In genomic region chr21:39022035-39022900, GRCh38 we compare ENCODE assay signal across 10 cellular contexts.
DNase-seq lines count a peak whose midpoint lies in the region; ATAC-seq and TF ChIP-seq lines count a peak whose summit lies in the region.
"Had no signal": no experiment of that assay in that cellular context is flagged by ENCODE, and none has a peak within 500 bp of the region (broad histone marks: within the 10 kb centered on the region; RNA-seq: fewer than 3 reads in every experiment).

No MANE protein-coding gene starts in this region.

- 90% methylated on average over 22 of the region's 22 CpGs for WGBS in esophagus muscularis mucosa

- H3K79me2 ChIP-seq in parathyroid adenoma = no peaks in the 10 kb centered on the region

- H3K4me1 ChIP-seq in esophagus muscularis mucosa (peaks cover 35 to 36% (median 35%) of the 10 kb centered on the region in 4 donors), parathyroid adenoma (peaks cover 24% of the 10 kb centered on the region)

- no peak for ATAC-seq in HG03378 (IDR thresholded peaks at IDR 0.05; ENCODE audit: unreplicated experiment)

- peak overlapping the region; percentile 68 to 76 (median 70) for H3K27ac ChIP-seq in esophagus muscularis mucosa (replicated peaks in 1 of 4)
- H3K27ac ChIP-seq in parathyroid adenoma = peak overlapping the region; percentile 95

- intact Hi-C loops in esophagus muscularis mucosa (cut with DNase I) (no loop called here), head of caudate nucleus (cut with DNase I) (no loop called here)

- H3K4me3 ChIP-seq in esophagus muscularis mucosa (no peak overlapping the region), parathyroid adenoma (ENCODE audit: low read depth, low read length) (no peak overlapping the region)

- no peaks in the 10 kb centered on the region for H3K27me3 ChIP-seq in esophagus muscularis mucosa
- H3K27me3 ChIP-seq in parathyroid adenoma (ENCODE audit: control insufficient read depth, insufficient read depth, low read length) = no peaks in the 10 kb centered on the region

- peak; percentile 36 for DNase-seq in CD1c-positive myeloid dendritic cell (ENCODE audit: extremely low spot score)
- DNase-seq in NCI-H146 treated with DMSO at 0.1 percent for 48 hours (lab: John Stamatoyannopoulos, UW; ENCODE audit: unreplicated experiment) = peak; percentile 80
- DNase-seq in esophagus muscularis mucosa (ENCODE audit: extremely low spot score) = no peak
- DNase-seq in SHP77 treated with DMSO at 0.1 percent for 48 hours (lab: John Stamatoyannopoulos, UW) = no peak
- no peak for DNase-seq in activated CD4-positive, alpha-beta T cell treated with anti-CD3 and anti-CD28 coated beads for 48 hours
- DNase-seq in head of caudate nucleus = no peak
- DNase-seq: AML-193, T-helper 9 cell had no signal

- H2AFZ ChIP-seq in parathyroid adenoma = peak overlapping the region; percentile 87

- H3K4me2 ChIP-seq in parathyroid adenoma (ENCODE audit: low read length) = peak overlapping the region; percentile 39

- H3K9me3 ChIP-seq in esophagus muscularis mucosa = peaks cover 0 to 9% (median 0%) of the 10 kb centered on the region in 4 donors
- H3K9me3 ChIP-seq in parathyroid adenoma (ENCODE audit: control insufficient read depth, low read length) = no peaks in the 10 kb centered on the region

- no peak overlapping the region for H3K9ac ChIP-seq in parathyroid adenoma

- TF ChIP-seq POLR2A in esophagus muscularis mucosa (IDR thresholded peaks at IDR 0.05; ENCODE audit: low read depth) = no peak

- TF ChIP-seq CTCF in esophagus muscularis mucosa (IDR thresholded peaks at IDR 0.05) (no peak), parathyroid adenoma (IDR thresholded peaks at IDR 0.05) (no peak)

- no peaks in the 10 kb centered on the region for H3K36me3 ChIP-seq in esophagus muscularis mucosa
- H3K36me3 ChIP-seq in parathyroid adenoma (ENCODE audit: control insufficient read depth, insufficient read depth, low read length) = no peaks in the 10 kb centered on the region

- no peak for TF ChIP-seq EP300 in esophagus muscularis mucosa (IDR thresholded peaks at IDR 0.05)

Comparison
In these comparisons a context has a peak if more than half of its experiments do, and no peak if none do; other contexts are left out.
1. DNase-seq: peak in CD1c-positive myeloid dendritic cell (single experiment) and NCI-H146 treated with DMSO at 0.1 percent for 48 hours (single experiment); none in esophagus muscularis mucosa (single experiment), SHP77 treated with DMSO at 0.1 percent for 48 hours (single experiment), activated CD4-positive, alpha-beta T cell treated with anti-CD3 and anti-CD28 coated beads for 48 hours (single experiment) and head of caudate nucleus (0 of 42).